ENCODE assay signal across 11 cellular contexts in the genomic region with DNA sequence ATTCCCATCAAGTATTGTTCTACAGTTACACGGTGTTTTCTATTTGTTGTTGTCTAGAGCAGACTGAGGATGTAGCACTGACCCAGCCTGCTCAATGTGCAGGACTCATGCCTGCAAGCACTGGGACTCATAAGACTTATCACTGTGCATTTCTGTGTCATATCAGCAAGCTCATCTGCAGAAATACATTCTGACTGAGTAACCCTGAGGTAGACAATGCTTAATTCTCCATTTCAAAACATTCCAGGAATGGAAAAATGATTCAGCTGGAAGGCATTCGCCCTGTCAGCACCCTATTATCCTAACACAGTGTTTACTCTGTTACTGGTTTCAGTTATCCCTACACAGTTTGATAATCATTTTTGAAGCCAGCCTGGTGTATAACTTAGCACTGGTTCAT.
DNase-seq lines count a peak whose midpoint lies in the region; ATAC-seq, FAIRE-seq and TF ChIP-seq lines count a peak whose summit lies in the region.
"Had no signal": no experiment of that assay in that cellular context is flagged by ENCODE, and none has a peak within 500 bp of the region (broad histone marks: within the 10 kb centered on the region; RNA-seq: fewer than 3 reads in every experiment).

No MANE protein-coding gene starts in this region.

- no peaks in the 10 kb centered on the region for H3F3A ChIP-seq in Loucy (ENCODE audit: low read depth)

- no peak overlapping the region for H4K8ac ChIP-seq in mesenchymal stem cell (ENCODE audit: low read length)

- H4K91ac ChIP-seq in mesenchymal stem cell (ENCODE audit: low read length), result no peak overlapping the region

- peak; percentile 70 for DNase-seq in COLO829 (ENCODE audit: low spot score)
- DNase-seq in bronchial epithelial cell (ENCODE audit: low read depth), result peak; percentile 90
- DNase-seq in mesenchymal stem cell, result peak; percentile 76
- no peak for DNase-seq in mucosa of descending colon
- no peak for DNase-seq in GF-D8 (lab: John Stamatoyannopoulos, UW)
- DNase-seq: activated CD4-positive, alpha-beta T cell treated with anti-CD3 and anti-CD28 coated beads for 4 hours; left cardiac atrium; NCI-H526 treated with DMSO at 0.1 percent for 48 hours had no signal

- H3K4me2 ChIP-seq in Loucy (ENCODE audit: low read depth, low read length, poor library complexity, severe bottlenecking) (no peak overlapping the region), mesenchymal stem cell (ENCODE audit: low read length, poor library complexity, severe bottlenecking) (no peak overlapping the region)

- H3K79me1 ChIP-seq in mesenchymal stem cell (replicated peaks; ENCODE audit: low read length, poor library complexity, severe bottlenecking), result no peaks in the 10 kb centered on the region

- H3K9ac ChIP-seq in Loucy (ENCODE audit: low read depth, low read length, poor library complexity, severe bottlenecking) (no peak overlapping the region), mesenchymal stem cell (ENCODE audit: low read length) (peak overlapping the region; percentile 27)

- H2BK120ac ChIP-seq in mesenchymal stem cell (ENCODE audit: low read depth, low read length), result no peak overlapping the region

- no peak overlapping the region for H3K18ac ChIP-seq in mesenchymal stem cell (ENCODE audit: low read depth in 1 of 2, low read length in 2 of 2)

- H3K14ac ChIP-seq in mesenchymal stem cell (ENCODE audit: low read length in 2 of 2), result no peak overlapping the region

- no peak for TF ChIP-seq CTCF in Loucy (conservative IDR thresholded peaks at IDR 0.05; ENCODE audit: low read length)
- TF ChIP-seq CTCF in bronchial epithelial cell (IDR thresholded peaks at IDR 0.05; ENCODE audit: insufficient read depth, low read length, severe bottlenecking), result no peak
- TF ChIP-seq CTCF in mucosa of descending colon (IDR thresholded peaks at IDR 0.05), result no peak

- H3K4ac ChIP-seq in mesenchymal stem cell (ENCODE audit: low read depth in 1 of 2, low read length in 2 of 2), result no peak overlapping the region

- H3K27ac ChIP-seq in mesenchymal stem cell (ENCODE audit: low read length, poor library complexity, severe bottlenecking), result peak overlapping the region; percentile 39

- no peak overlapping the region for H2AK5ac ChIP-seq in mesenchymal stem cell (ENCODE audit: low read length, severe bottlenecking)

- H3K4me3 ChIP-seq in Loucy (ENCODE audit: low read length, poor library complexity, severe bottlenecking) (no peak overlapping the region), bronchial epithelial cell (ENCODE audit: low read depth, low read length) (no peak overlapping the region), mesenchymal stem cell (ENCODE audit: insufficient read depth in 1 of 2, low read depth in 1 of 2, low read length in 2 of 2) (no peak overlapping the region), mucosa of descending colon (no peak overlapping the region)

- H3K9me3 ChIP-seq in Loucy (ENCODE audit: insufficient read depth, low read depth, low read length) (no peaks in the 10 kb centered on the region), mesenchymal stem cell (ENCODE audit: control insufficient read depth, low read length) (no peaks in the 10 kb centered on the region), mucosa of descending colon (peaks cover 18% of the 10 kb centered on the region)

- H3K36me3 ChIP-seq in Loucy (ENCODE audit: insufficient read depth, low read length) (no peaks in the 10 kb centered on the region), bronchial epithelial cell (ENCODE audit: control insufficient read depth, insufficient read depth, low read length) (no peaks in the 10 kb centered on the region), mesenchymal stem cell (ENCODE audit: control insufficient read depth in 1 of 2, insufficient read depth in 2 of 2, low read depth in 1 of 2, low read length in 2 of 2) (no peaks in the 10 kb centered on the region), mucosa of descending colon (ENCODE audit: low read depth) (no peaks in the 10 kb centered on the region)

- FAIRE-seq in bronchial epithelial cell (lab: Jason Lieb, UNC), result peak; percentile 58

- no peak overlapping the region for H2BK12ac ChIP-seq in mesenchymal stem cell (ENCODE audit: low read length in 2 of 2)

- ATAC-seq in HG03108 (IDR thresholded peaks at IDR 0.05; ENCODE audit: unreplicated experiment) (no peak), mucosa of descending colon (no peak), GM19455 (IDR thresholded peaks at IDR 0.05; ENCODE audit: unreplicated experiment) (no peak)

- intact Hi-C loops in mucosa of descending colon (cut with DNase I, micrococcal nuclease), result no loop called here

- peak overlapping the region; percentile 41; the same call in 1 of the 2 replicates for H2AFZ ChIP-seq in Loucy (ENCODE audit: low read length)
- H2AFZ ChIP-seq in mesenchymal stem cell (ENCODE audit: low read depth, low read length), result no peak overlapping the region

- no peaks in the 10 kb centered on the region for H4K20me1 ChIP-seq in Loucy (ENCODE audit: insufficient read depth, low read length, poor library complexity, severe bottlenecking)

- no peaks in the 10 kb centered on the region for H3K79me2 ChIP-seq in Loucy (ENCODE audit: insufficient read depth, low read length)

- H2BK15ac ChIP-seq in mesenchymal stem cell (ENCODE audit: low read depth, poor library complexity, severe bottlenecking), result no peak overlapping the region

- H2BK5ac ChIP-seq in mesenchymal stem cell (ENCODE audit: low read depth, low read length, poor library complexity, severe bottlenecking), result no peak overlapping the region

- no peak overlapping the region for H3K23ac ChIP-seq in mesenchymal stem cell (ENCODE audit: low read length in 2 of 2)

- H3K9me2 ChIP-seq in Loucy (replicated peaks; ENCODE audit: low read depth, low read length), result no peaks in the 10 kb centered on the region

- 3% methylated on average over 2 of the region's 2 CpGs for WGBS in mesenchymal stem cell

- H3K4me1 ChIP-seq in Loucy (ENCODE audit: insufficient read depth, low read length, poor library complexity, severe bottlenecking) (no peaks in the 10 kb centered on the region), mesenchymal stem cell (ENCODE audit: control insufficient read depth, insufficient read depth, low read depth, low read length) (no peaks in the 10 kb centered on the region), mucosa of descending colon (ENCODE audit: low read depth) (no peaks in the 10 kb centered on the region)

- H3K27me3 ChIP-seq in Loucy (ENCODE audit: insufficient read depth, low read length, poor library complexity, severe bottlenecking), result no peaks in the 10 kb centered on the region
- H3K27me3 ChIP-seq in bronchial epithelial cell (ENCODE audit: control insufficient read depth, insufficient read depth, low read length), result no peaks in the 10 kb centered on the region
- no peaks in the 10 kb centered on the region for H3K27me3 ChIP-seq in mesenchymal stem cell (ENCODE audit: control insufficient read depth in 1 of 2, insufficient read depth in 1 of 2, low read length in 2 of 2)

Comparison
In these comparisons a context has a peak if more than half of its experiments do, and no peak if none do; other contexts are left out.
1. DNase-seq: peak in COLO829 (single experiment), bronchial epithelial cell (single experiment) and mesenchymal stem cell (single experiment); none in mucosa of descending colon (0 of 3) and GF-D8 (single experiment).